ENCODE assay signal across 7 cellular contexts in the genomic region with DNA sequence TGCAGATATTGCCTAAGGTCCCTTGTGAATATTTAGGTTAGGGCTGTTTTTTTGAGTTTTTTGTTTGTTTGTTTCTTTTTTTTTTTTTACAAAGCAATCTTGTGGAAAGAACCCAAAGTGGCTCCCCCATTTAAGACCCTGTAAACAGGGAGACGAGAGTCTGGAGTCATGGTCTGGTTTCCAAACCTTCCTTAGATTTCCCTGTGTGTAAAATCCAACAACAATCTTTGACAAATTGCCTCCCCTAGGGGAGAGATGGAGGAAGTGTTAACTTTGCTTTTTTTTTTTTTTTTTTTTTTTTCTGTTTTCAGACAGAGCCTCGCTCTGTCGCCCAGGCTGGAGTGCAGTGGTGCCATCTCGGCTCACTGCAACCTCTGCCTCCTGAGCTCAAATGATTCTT.
DNase-seq lines count a peak whose midpoint lies in the region; ATAC-seq and TF ChIP-seq lines count a peak whose summit lies in the region.
"Not testable (repeated sequence)": the region's sequence is repeated elsewhere in the genome, so short reads cannot be mapped to it uniquely, and the experiment has no call there.

No MANE protein-coding gene starts in this region.

- CTCF ChIA-PET in PC-9 (lab: Charles Lee) = not testable (repeated sequence)

- H3K36me3 ChIP-seq in GM23338 (ENCODE audit: insufficient read depth); KMS-11 (ENCODE audit: insufficient read depth); PC-9 (ENCODE audit: low read depth): not testable (repeated sequence)

- H3K27ac Mint-ChIP-seq in GM23338; neural crest cell (ENCODE audit: unreplicated experiment): not testable (repeated sequence)

- not testable (repeated sequence) for H3F3A ChIP-seq in GM23338 (replicated peaks; ENCODE audit: low read depth); PC-9 (ENCODE audit: insufficient read depth, low read depth)

- BruUV-seq in PC-9 (replicated peaks; lab: Mats Ljungman, UMichigan) = not testable (repeated sequence)

- H3K27me3 ChIP-seq in GM23338 (ENCODE audit: insufficient read depth); KMS-11 (ENCODE audit: insufficient read depth, low read depth): not testable (repeated sequence)
- peaks cover 13% of the 10 kb centered on the region for H3K27me3 ChIP-seq in PC-9 (ENCODE audit: insufficient read depth, low read depth)

- not testable (repeated sequence) for H3K4me1 ChIP-seq in GM23338 (ENCODE audit: insufficient read depth); KMS-11 (ENCODE audit: low read depth, poor library complexity, severe bottlenecking); PC-9 (replicated peaks; ENCODE audit: insufficient read depth)

- not testable (repeated sequence) for H3K9me3 ChIP-seq in PC-9 (ENCODE audit: insufficient read depth, low read depth)

- not testable (repeated sequence) for ATAC-seq in GM23338

- POLR2A ChIA-PET in PC-9 (lab: Charles Lee; ENCODE audit: unreplicated experiment) = not testable (repeated sequence)

- not testable (repeated sequence) for H2AFZ ChIP-seq in GM23338; KMS-11 (ENCODE audit: low read depth); PC-9

- H3K36me3 Mint-ChIP-seq in GM23338 (ENCODE audit: low read depth); neural crest cell (ENCODE audit: low read depth): not testable (repeated sequence)

- H4K20me1 ChIP-seq in GM23338 (replicated peaks; ENCODE audit: insufficient read depth); KMS-11 (ENCODE audit: insufficient read depth); PC-9 (ENCODE audit: insufficient read depth): not testable (repeated sequence)

- H3K4me1 Mint-ChIP-seq in GM23338 = peaks cover 21% of the 10 kb centered on the region
- H3K4me1 Mint-ChIP-seq in neural crest cell = not testable (repeated sequence)

- H3K9me3 Mint-ChIP-seq in GM23338, neural crest cell: not testable (repeated sequence)

- not testable (repeated sequence) for H3K4me3 Mint-ChIP-seq in GM23338, neural crest cell

- H3K4me3 ChIP-seq in GM23338; KMS-11 (IDR thresholded peaks at IDR 0.05; ENCODE audit: insufficient read depth, low read depth, low read length); PC-9; epithelial cell of esophagus (ENCODE audit: low read length): not testable (repeated sequence)

- H3K27me3 Mint-ChIP-seq in GM23338 (ENCODE audit: insufficient read depth, low read depth, poor library complexity); neural crest cell (ENCODE audit: low read depth): not testable (repeated sequence)

- H3K9ac ChIP-seq in KMS-11 = not testable (repeated sequence)

- not testable (repeated sequence) for H3K27ac ChIP-seq in GM23338 (ENCODE audit: low read depth); KMS-11; PC-9

- not testable (repeated sequence) for H3K79me2 ChIP-seq in GM23338 (replicated peaks; ENCODE audit: insufficient read depth); KMS-11 (ENCODE audit: insufficient read depth, low read depth); PC-9 (ENCODE audit: low read depth)

- not testable (repeated sequence) for H3K4me2 ChIP-seq in GM23338, KMS-11, PC-9

- peak; percentile 17 for DNase-seq in GM23338 (ENCODE audit: low spot score)
- DNase-seq in PC-9; epithelial cell of esophagus (ENCODE audit: low read depth); neural crest cell (ENCODE audit: low read depth, low spot score): not testable (repeated sequence)
- DNase-seq in amniotic epithelial cell (ENCODE audit: low read depth) = peak; percentile 2
- DNase-seq in left kidney (ENCODE audit: low read depth, low spot score) = peak; percentile 12

- intact Hi-C loops in PC-9 (cut with micrococcal nuclease; ENCODE audit: unreplicated experiment) = not testable (repeated sequence)

- H3K9me2 ChIP-seq in GM23338 (ENCODE audit: insufficient read depth); PC-9 (ENCODE audit: insufficient read depth): not testable (repeated sequence)

- TF ChIP-seq CTCF in GM23338 (conservative IDR thresholded peaks at IDR 0.05; ENCODE audit: low read depth in 2 of 2) (peak; percentile 3 to 28; a peak in 3 of 4 replicates), KMS-11 (conservative IDR thresholded peaks at IDR 0.05; ENCODE audit: low read depth, low read length) (0 out of 2 replicates have a peak, but pooled peaks have one; percentile 32), PC-9 (conservative IDR thresholded peaks at IDR 0.05) (peak; percentile 49), epithelial cell of esophagus (IDR thresholded peaks at IDR 0.05; ENCODE audit: insufficient read depth, low read depth, low read length, missing control alignments) (peak; percentile 9), neural crest cell (conservative IDR thresholded peaks at IDR 0.05) (peak; percentile 44)
